In genomic region chr12:103632554-103633216, GRCh38 we compare ENCODE assay signal across 8 cellular contexts. TPM values are rescaled to one million over a fixed set of nuclear protein-coding genes. Genes with fewer than 3 reads are reported as not detected.
DNase-seq lines count a peak whose midpoint lies in the region; ATAC-seq, FAIRE-seq and TF ChIP-seq lines count a peak whose summit lies in the region.

No MANE protein-coding gene starts in this region.

- no peaks in the 10 kb centered on the region for H4K20me1 ChIP-seq in GM12878 (ENCODE audit: control insufficient read depth, insufficient read depth)

- TF ChIP-seq EP300 in GM12878 (IDR thresholded peaks at IDR 0.05; ENCODE audit: borderline replicate concordance in 1 of 2, control insufficient read depth in 1 of 2, low read depth in 2 of 2, low read length in 2 of 2): no peak

- H3K4me1 ChIP-seq in RWPE2 (ENCODE audit: insufficient read depth, poor library complexity, severe bottlenecking): no peaks in the 10 kb centered on the region
- H3K4me1 ChIP-seq in GM12878 (ENCODE audit: control insufficient read depth, insufficient read depth, low read length): no peaks in the 10 kb centered on the region
- H3K4me1 ChIP-seq in ascending aorta: no peaks in the 10 kb centered on the region

- peak; percentile 87 for DNase-seq in GM10248 (ENCODE audit: extremely low spot score)
- DNase-seq in Jurkat, Clone E6-1 (ENCODE audit: low read depth, low spot score): peak; percentile 66
- DNase-seq in RWPE2 (ENCODE audit: low spot score): no peak
- peak; percentile 31 for DNase-seq in GM12878 (ENCODE audit: low read depth, low spot score)
- DNase-seq in kidney tubule cell (ENCODE audit: low spot score): peak; percentile 77
- peak; percentile 27 for DNase-seq in stimulated activated naive B cell treated with anti-CD40 and anti-IgM and Interleukin-4, amounts not matched to agents 10 μg/mL and 1 μg/mL and 100 μg/mL, for 72 hours
- DNase-seq in ascending aorta (ENCODE audit: low spot score in 2 of 2): no peak

- H3K9me3 ChIP-seq in RWPE2 (ENCODE audit: severe bottlenecking) (no peaks in the 10 kb centered on the region), GM12878 (replicated peaks; ENCODE audit: control insufficient read depth, insufficient read depth, low read length) (no peaks in the 10 kb centered on the region), ascending aorta (no peaks in the 10 kb centered on the region)

- no peak overlapping the region for H3K4me3 ChIP-seq in Jurkat, Clone E6-1 (ENCODE audit: low read length)
- no peak overlapping the region for H3K4me3 ChIP-seq in RWPE2 (ENCODE audit: severe bottlenecking)
- no peak overlapping the region for H3K4me3 ChIP-seq in GM12878
- H3K4me3 ChIP-seq in ascending aorta: no peak overlapping the region

- H3K27me3 ChIP-seq in RWPE2 (ENCODE audit: insufficient read depth, poor library complexity, severe bottlenecking): no peaks in the 10 kb centered on the region
- H3K27me3 ChIP-seq in GM12878 (replicated peaks in 1 of 2; ENCODE audit: control insufficient read depth in 2 of 2, insufficient read depth in 2 of 2, low read length in 1 of 2): no peaks in the 10 kb centered on the region; a peak in 1 of 4 replicates
- H3K27me3 ChIP-seq in ascending aorta: no peaks in the 10 kb centered on the region

- TF ChIP-seq CTCF in GM10248 (IDR thresholded peaks at IDR 0.05; ENCODE audit: control extremely low read depth, extremely low read depth, low read depth, missing control alignments) (peak; percentile 98), RWPE2 (IDR thresholded peaks at IDR 0.05; ENCODE audit: poor library complexity, severe bottlenecking) (peak; percentile 73), GM12878 (IDR thresholded peaks at IDR 0.05 in 2 of 3, conservative IDR thresholded peaks at IDR 0.05 in 1 of 3; ENCODE audit: control insufficient read depth in 2 of 3, extremely low read depth in 1 of 3, insufficient read depth in 1 of 3, low read depth in 3 of 3, low read length in 3 of 3) (peak; percentile 100; a peak in 5 of 6 replicates), ascending aorta (IDR thresholded peaks at IDR 0.05) (peak in 1 of 3 experiments; percentile 17)

- RAD21 ChIA-PET in GM12878 (lab: Charles Lee; ENCODE audit: unreplicated experiment): interaction anchor here (0.7 to 1.9 kb wide), 14 partner anchors 9 to 754 kb away, joined by 3 to 14 read pairs (median 4); partner anchors contain the start of gene STAB2

- H3K4me2 ChIP-seq in GM12878 (ENCODE audit: control insufficient read depth, insufficient read depth): no peak overlapping the region

- H3K27me3 Mint-ChIP-seq in stimulated activated naive B cell treated with anti-CD40 and anti-IgM and Interleukin-4, amounts not matched to agents 10 μg/mL and 1 μg/mL and 100 μg/mL, for 72 hours: peaks cover 3 to 4% of the 10 kb centered on the region in 2 donors

- peak; percentile 95 for TF ChIP-seq RAD21 in GM12878 (IDR thresholded peaks at IDR 0.05; ENCODE audit: insufficient read depth, low read depth, low read length)

- no peaks in the 10 kb centered on the region for H3K36me3 ChIP-seq in RWPE2 (ENCODE audit: low read depth)
- H3K36me3 ChIP-seq in GM12878 (ENCODE audit: control insufficient read depth in 2 of 2, insufficient read depth in 2 of 2, low read length in 1 of 2): no peaks in the 10 kb centered on the region
- no peaks in the 10 kb centered on the region for H3K36me3 ChIP-seq in ascending aorta

- H3K79me2 ChIP-seq in GM12878 (ENCODE audit: control insufficient read depth, insufficient read depth, low read length): no peaks in the 10 kb centered on the region

- FAIRE-seq in GM12878 (lab: Jason Lieb, UNC): peak; percentile 85

- H3K4me3 Mint-ChIP-seq in stimulated activated naive B cell treated with anti-CD40 and anti-IgM and Interleukin-4, amounts not matched to agents 10 μg/mL and 1 μg/mL and 100 μg/mL, for 72 hours: no peak overlapping the region

- SMC1A ChIA-PET in GM12878 (lab: Charles Lee; ENCODE audit: uncharacterized antibody, unreplicated experiment): interaction anchor here (0.6 to 3.2 kb wide), 16 partner anchors 8 to 750 kb away, joined by 3 to 25 read pairs (median 4); no protein-coding TSS in a partner anchor

- intact Hi-C loops in GM12878 (cut with micrococcal nuclease; ENCODE audit: unreplicated experiment) (loop anchor here (1.0 to 5.0 kb wide), 3 partner anchors 57 to 749 kb away; no protein-coding TSS in a partner anchor), ascending aorta (cut with DNase I) (no loop called here)

- H3K4me1 Mint-ChIP-seq in stimulated activated naive B cell treated with anti-CD40 and anti-IgM and Interleukin-4, amounts not matched to agents 10 μg/mL and 1 μg/mL and 100 μg/mL, for 72 hours: no peaks in the 10 kb centered on the region

- WGBS in GM12878 (ENCODE audit: insufficient coverage, insufficient replicate concordance, low lambda C conversion rate, missing lambda C conversion rate): 25% methylated on average over 15 of the region's 15 CpGs

- H3K36me3 Mint-ChIP-seq in stimulated activated naive B cell treated with anti-CD40 and anti-IgM and Interleukin-4, amounts not matched to agents 10 μg/mL and 1 μg/mL and 100 μg/mL, for 72 hours: peaks cover 2 to 3% of the 10 kb centered on the region in 2 donors

- in situ Hi-C loops in GM12878 (cut with MboI): loop anchor here (5.0 kb wide), 1 partner anchor 50 kb away; no protein-coding TSS in a partner anchor

- H2AFZ ChIP-seq in GM12878 (ENCODE audit: control insufficient read depth, low read depth, low read length): peak overlapping the region; percentile 36

- no peak overlapping the region for H3K27ac ChIP-seq in RWPE2 (ENCODE audit: poor library complexity, severe bottlenecking)
- no peak overlapping the region for H3K27ac ChIP-seq in GM12878 (ENCODE audit: control insufficient read depth, insufficient read depth)
- no peak overlapping the region for H3K27ac ChIP-seq in ascending aorta

- CTCF ChIA-PET in GM10248 (lab: Yijun Ruan, JAX) (interaction anchor here (0.6 to 4.2 kb wide), 47 partner anchors 10 to 1978 kb away, joined by 3 to 43 read pairs (median 4); partner anchors contain the start of gene STAB2), GM12878 (lab: Yijun Ruan, JAX) (interaction anchor here (0.7 to 5.8 kb wide), 37 partner anchors 8 to 749 kb away, joined by 3 to 84 read pairs (median 5); partner anchors contain the start of genes C12orf42 and STAB2)

- H3K27ac Mint-ChIP-seq in stimulated activated naive B cell treated with anti-CD40 and anti-IgM and Interleukin-4, amounts not matched to agents 10 μg/mL and 1 μg/mL and 100 μg/mL, for 72 hours: no peak overlapping the region

- no peak for TF ChIP-seq POLR2A in GM12878 (IDR thresholded peaks at IDR 0.05; ENCODE audit: low read depth, low read length)

- ATAC-seq in GM21515 (IDR thresholded peaks at IDR 0.05; ENCODE audit: unreplicated experiment): peak; percentile 88
- ATAC-seq in RWPE2 (ENCODE audit: low read depth): peak; percentile 29; the same call in 1 of the 3 replicates
- ATAC-seq in GM12878: peak; percentile 98
- ATAC-seq in stimulated activated naive B cell treated with anti-CD40 and anti-IgM and Interleukin-4, amounts not matched to agents 10 μg/mL and 1 μg/mL and 100 μg/mL, for 72 hours (replicated peaks): peak; percentile 43 to 60

- H3K9me3 Mint-ChIP-seq in stimulated activated naive B cell treated with anti-CD40 and anti-IgM and Interleukin-4, amounts not matched to agents 10 μg/mL and 1 μg/mL and 100 μg/mL, for 72 hours: peaks cover 7 to 19% of the 10 kb centered on the region in 2 donors

- no peak overlapping the region for H3K9ac ChIP-seq in GM12878 (ENCODE audit: control insufficient read depth, insufficient read depth, low read length)

- BruUV-seq in GM12878 (replicated peaks; lab: Mats Ljungman, UMichigan): no TSS peak

- POLR2A ChIA-PET in GM10248 (lab: Yijun Ruan, JAX) (no interaction called here), GM12878 (lab: Charles Lee) (no interaction called here)

TF ChIP-seq in GM12878, 131 proteins besides CTCF, POLR2A, EP300 and RAD21 (continues in another document):
- TF ChIP-seq ZNF274 (IDR thresholded peaks at IDR 0.05; ENCODE audit: insufficient read depth, insufficient read length) (no peak), FOXM1 (IDR thresholded peaks at IDR 0.05; ENCODE audit: low read depth, low read length) (peak; percentile 75; the same call in 1 of the 2 replicates), MEF2A (IDR thresholded peaks at IDR 0.05; ENCODE audit: insufficient read depth, low read depth, low read length) (0 out of 2 replicates have a peak, but pooled peaks have one; percentile 29), RB1 (IDR thresholded peaks at IDR 0.05; ENCODE audit: borderline replicate concordance) (peak; percentile 83; the same call in 1 of the 2 replicates)

RNA-seq across cellular contexts. Expression of gene STAB2, which starts 45.6 kb away (rescaled TPM):
- not detected for polyA plus RNA-seq in Jurkat, Clone E6-1 (2012; ENCODE audit: insufficient read depth, insufficient read length)
- 0.29 and 0.31 TPM in 2 replicates for total RNA-seq in GM12878 (2013; cell fraction: nucleolus; rRNA removed)
- 0.11 TPM in 1 of 2 replicates, not detected in the other for total RNA-seq in GM12878 (2014; rRNA removed)
- total RNA-seq in GM12878 (2014; rRNA removed; fragmentation: Illumina TruSeq; extraction: Trizol): not detected in 2 replicates
- not detected in 2 replicates for total RNA-seq in GM12878 (2021)
- polyA plus RNA-seq in GM12878 (2011; ENCODE audit: low read depth): not detected
- polyA plus RNA-seq in GM12878 (2011; rRNA removed): not detected in 2 replicates
- under 0.01 and 0.02 TPM in 2 replicates for polyA plus RNA-seq in GM12878 (2011; cell fraction: cytosol; rRNA removed)
- 0.03 TPM in 2 replicates for polyA plus RNA-seq in GM12878 (2011; cell fraction: nucleus; rRNA removed)
- 0.01 TPM in 2 replicates for polyA plus RNA-seq in GM12878 (2012)
- not detected in 2 replicates for polyA plus RNA-seq in GM12878 (2014; fragmentation: Illumina TruSeq; extraction: Trizol)
- not detected for polyA plus RNA-seq in GM12878 (2014; fragmentation: Nextera tagmentation; extraction: Ambion mirVana)
- polyA plus RNA-seq in GM12878 (2014; rRNA removed): not detected in 2 replicates
- under 1 TPM in 1 of 2 experiments, not detected in 1; 0.37 TPM for polyA plus RNA-seq in GM12878 (2016; fragmentation: Nextera tagmentation; extraction: Ambion mirVana)
- not detected in 2 replicates for polyA minus RNA-seq in GM12878 (2011; rRNA and poly(A)+ RNA removed)
- polyA minus RNA-seq in GM12878 (2011; cell fraction: cytosol; rRNA and poly(A)+ RNA removed): not detected in 2 replicates
- not detected in 2 replicates for polyA minus RNA-seq in GM12878 (2011; cell fraction: nucleus; rRNA and poly(A)+ RNA removed)
- not detected for total RNA-seq in ascending aorta

Comparison
In these comparisons a context has a peak if more than half of its experiments do, and no peak if none do; other contexts are left out.
1. DNase-seq: peak in GM10248 (single experiment), Jurkat, Clone E6-1 (single experiment), GM12878 (single experiment), kidney tubule cell (single experiment) and stimulated activated naive B cell treated with anti-CD40 and anti-IgM and Interleukin-4, amounts not matched to agents 10 μg/mL and 1 μg/mL and 100 μg/mL, for 72 hours (single experiment); none in RWPE2 (single experiment) and ascending aorta (0 of 2).
2. ATAC-seq: peak in every context shown above with its lines; median percentile 98 in GM12878; 88 in GM21515; 52 in stimulated activated naive B cell treated with anti-CD40 and anti-IgM and Interleukin-4, amounts not matched to agents 10 μg/mL and 1 μg/mL and 100 μg/mL, for 72 hours; 29 in RWPE2.